ENCODE assay signal across 27 cellular contexts in genomic region chr17:29791336-29791735, GRCh38.
"Had no signal": no experiment of that assay in that cellular context is flagged by ENCODE, and none has a peak within 500 bp of the region (broad histone marks: within the 10 kb centered on the region; RNA-seq: fewer than 3 reads in every experiment).

No MANE protein-coding gene starts in this region.

- H3K27ac ChIP-seq: adrenal gland, cardiac muscle cell, KMS-11, SJCRH30, SK-N-MC had no signal

- H3K36me3 ChIP-seq: adrenal gland had no signal

- DNase-seq: activated CD4-positive, alpha-beta T cell treated with anti-CD3 and anti-CD28 coated beads, Interleukin-2, amount 10 ng/mL, durations not matched to agents 24 days and 14 days; activated CD4-positive, alpha-beta T cell treated with anti-CD3 and anti-CD28 coated beads, Interleukin-2, amount 50 U/mL, for 4 hours; activated CD8-positive, alpha-beta T cell treated with anti-CD3 and anti-CD28 coated beads for 36 hours; activated gamma-delta T cell treated with Interleukin-2 at 50 U/mL for 16 hours; activated naive CD4-positive, alpha-beta T cell treated with anti-CD3 and anti-CD28 coated beads for 36 hours; activated T-cell treated with anti-CD3 and anti-CD28 coated beads, Interleukin-2, amount 50 U/mL, for 1 hour; adrenal gland; MM.1S; NCI-H1092; NCI-H1436 treated with DMSO at 0.1 percent for 48 hours; NCI-H1694 treated with DMSO at 0.1 percent for 48 hours; NCI-H2029; NCI-H345; NCI-H524 treated with DMSO at 0.1 percent for 48 hours; SHP77; SJCRH30 had no signal

- H3K4me3 ChIP-seq: adrenal gland, cardiac muscle cell, SJCRH30, SK-N-MC had no signal

- ATAC-seq: activated CD8-positive, alpha-beta T cell treated with anti-CD3 and anti-CD28 coated beads for 36 hours; activated naive CD4-positive, alpha-beta T cell treated with anti-CD3 and anti-CD28 coated beads, Interleukin-2, amount 50 U/mL, for 72 hours; Panc1 had no signal

- H3K27me3 Mint-ChIP-seq: activated CD4-positive, alpha-beta T cell treated with anti-CD3 and anti-CD28 coated beads, Interleukin-2, amount 10 ng/mL, durations not matched to agents 24 days and 14 days; activated CD8-positive, alpha-beta T cell treated with anti-CD3 and anti-CD28 coated beads for 36 hours; brain had no signal

- H3K27ac Mint-ChIP-seq: activated CD4-positive, alpha-beta T cell treated with anti-CD3 and anti-CD28 coated beads, Interleukin-2, amount 10 ng/mL, durations not matched to agents 24 days and 14 days; activated CD8-positive, alpha-beta T cell treated with anti-CD3 and anti-CD28 coated beads for 36 hours; activated naive CD4-positive, alpha-beta T cell treated with anti-CD3 and anti-CD28 coated beads for 36 hours; activated naive CD4-positive, alpha-beta T cell treated with anti-CD3 and anti-CD28 coated beads, Interleukin-2, amount 50 U/mL, for 72 hours; activated T-helper 1 cell treated with anti-CD3 and anti-CD28 coated beads, Interleukin-12 subunit alpha, Interleukin-12 subunit beta, Interleukin-2, Interleukin-4 antibody, amounts not matched to agents 30 ng/mL and 10 ng/mL and 1 ng/mL, durations not matched to agents 14 hours and 24 hours and 36 hours; brain; T-helper 1 cell treated with Interleukin-12 subunit alpha and Interleukin-12 subunit beta and Interleukin-4 antibody, amounts not matched to agents 30 μg/mL and 1 μg/mL, for 36 hours; T-helper 2 cell treated with Interferon-gamma antibody and Interleukin-4, amounts not matched to agents 5 μg/mL and 100 μg/mL, for 36 hours had no signal

- H3K9me3 ChIP-seq: adrenal gland had no signal

- H3K27me3 ChIP-seq: adrenal gland, cardiac muscle cell, SJCRH30 had no signal

- H3K4me2 ChIP-seq: KMS-11 had no signal

- H3K4me3 Mint-ChIP-seq: activated CD4-positive, alpha-beta T cell treated with anti-CD3 and anti-CD28 coated beads, Interleukin-2, amount 10 ng/mL, durations not matched to agents 24 days and 14 days; activated CD8-positive, alpha-beta T cell treated with anti-CD3 and anti-CD28 coated beads for 36 hours; activated naive CD4-positive, alpha-beta T cell treated with anti-CD3 and anti-CD28 coated beads for 36 hours; activated T-helper 1 cell treated with anti-CD3 and anti-CD28 coated beads, Interleukin-12 subunit alpha, Interleukin-12 subunit beta, Interleukin-2, Interleukin-4 antibody, amounts not matched to agents 30 ng/mL and 10 ng/mL and 1 ng/mL, durations not matched to agents 14 hours and 24 hours and 36 hours; brain; T-helper 1 cell treated with Interleukin-12 subunit alpha and Interleukin-12 subunit beta and Interleukin-4 antibody, amounts not matched to agents 30 μg/mL and 1 μg/mL, for 36 hours; T-helper 2 cell treated with Interferon-gamma antibody and Interleukin-4, amounts not matched to agents 5 μg/mL and 100 μg/mL, for 36 hours had no signal

- H3K4me1 ChIP-seq: SJCRH30 had no signal

- H3K9me3 Mint-ChIP-seq: activated CD4-positive, alpha-beta T cell treated with anti-CD3 and anti-CD28 coated beads, Interleukin-2, amount 10 ng/mL, durations not matched to agents 24 days and 14 days; activated CD8-positive, alpha-beta T cell treated with anti-CD3 and anti-CD28 coated beads for 36 hours; activated naive CD4-positive, alpha-beta T cell treated with anti-CD3 and anti-CD28 coated beads for 36 hours; activated naive CD4-positive, alpha-beta T cell treated with anti-CD3 and anti-CD28 coated beads, Interleukin-2, amount 50 U/mL, for 72 hours; activated T-helper 1 cell treated with anti-CD3 and anti-CD28 coated beads, Interleukin-12 subunit alpha, Interleukin-12 subunit beta, Interleukin-2, Interleukin-4 antibody, amounts not matched to agents 30 ng/mL and 10 ng/mL and 1 ng/mL, durations not matched to agents 14 hours and 24 hours and 36 hours; brain; T-helper 1 cell treated with Interleukin-12 subunit alpha and Interleukin-12 subunit beta and Interleukin-4 antibody, amounts not matched to agents 30 μg/mL and 1 μg/mL, for 36 hours; T-helper 2 cell treated with Interferon-gamma antibody and Interleukin-4, amounts not matched to agents 5 μg/mL and 100 μg/mL, for 36 hours had no signal

- FAIRE-seq: astrocyte, TTC549 had no signal
